In genomic region chr16:67173323-67173722, GRCh38 we compare ENCODE assay signal across 8 cellular contexts. TPM values are rescaled to one million over a fixed set of nuclear protein-coding genes. Genes with fewer than 3 reads are reported as not detected.
DNase-seq lines count a peak whose midpoint lies in the region; ATAC-seq and TF ChIP-seq lines count a peak whose summit lies in the region.

No MANE protein-coding gene starts in this region.

- H2AFZ ChIP-seq in KMS-11 (ENCODE audit: low read depth): peak overlapping the region; percentile 86

- peaks cover 41 to 45% of the 10 kb centered on the region in 2 donors for H3K4me1 Mint-ChIP-seq in natural killer cell treated with Interleukin-12 subunit alpha and Interleukin-12 subunit beta and Interleukin-15 and Interleukin-18, amount 100 ng/mL, for 72 hours (ENCODE audit: low read depth in 2 of 2)

- H3K79me2 ChIP-seq in KMS-11 (ENCODE audit: insufficient read depth, low read depth): no peaks in the 10 kb centered on the region

- no peaks in the 10 kb centered on the region for H3K9me3 Mint-ChIP-seq in natural killer cell treated with Interleukin-12 subunit alpha and Interleukin-12 subunit beta and Interleukin-15 and Interleukin-18, amount 100 ng/mL, for 72 hours

- H4K20me1 ChIP-seq in KMS-11 (ENCODE audit: insufficient read depth): no peaks in the 10 kb centered on the region

- CTCF ChIA-PET in AG04449 (lab: Yijun Ruan, JAX): interaction anchor here (0.9 to 10.1 kb wide), 7 partner anchors 11 to 219 kb away, joined by 3 to 110 read pairs (median 5); partner anchors contain the start of gene MATCAP1

- no peak for ATAC-seq in natural killer cell treated with Interleukin-12 subunit alpha and Interleukin-12 subunit beta and Interleukin-15 and Interleukin-18, amount 100 ng/mL, for 72 hours
- ATAC-seq in HG03045 (IDR thresholded peaks at IDR 0.05; ENCODE audit: unreplicated experiment): no peak

- peak overlapping the region; percentile 62 for H3K4me2 ChIP-seq in KMS-11

- H3K4me3 Mint-ChIP-seq in natural killer cell treated with Interleukin-12 subunit alpha and Interleukin-12 subunit beta and Interleukin-15 and Interleukin-18, amount 100 ng/mL, for 72 hours: peak overlapping the region; percentile 85

- POLR2A ChIA-PET in AG04449 (lab: Yijun Ruan, JAX): interaction anchor here (0.6 to 1.1 kb wide), 3 partner anchors 18 to 160 kb away, joined by 3 to 4 read pairs (median 3); partner anchors contain the start of gene B3GNT9

- H3K27ac ChIP-seq in KMS-11 (no peak overlapping the region), coronary artery (peak overlapping the region; percentile 92 to 99)

- H3K27me3 Mint-ChIP-seq in natural killer cell treated with Interleukin-12 subunit alpha and Interleukin-12 subunit beta and Interleukin-15 and Interleukin-18, amount 100 ng/mL, for 72 hours: peaks cover 31 to 32% of the 10 kb centered on the region in 2 donors

- H3K4me1 ChIP-seq in KMS-11 (ENCODE audit: low read depth, poor library complexity, severe bottlenecking): peaks cover 71% of the 10 kb centered on the region

- H3K27me3 ChIP-seq in KMS-11 (ENCODE audit: insufficient read depth, low read depth): no peaks in the 10 kb centered on the region

- DNase-seq in AG04449 (ENCODE audit: low read depth, low spot score) (no peak), coronary artery (ENCODE audit: low spot score) (no peak), islet precursor cell (no peak), retina (no peak), ecto neural progenitor cell (ENCODE audit: low spot score) (no peak)
- DNase-seq in natural killer cell treated with Interleukin-12 subunit alpha and Interleukin-12 subunit beta and Interleukin-15 and Interleukin-18, amount 100 ng/mL, for 72 hours (ENCODE audit: low spot score): no peak

- peak overlapping the region; percentile 57 to 81 for H3K27ac Mint-ChIP-seq in natural killer cell treated with Interleukin-12 subunit alpha and Interleukin-12 subunit beta and Interleukin-15 and Interleukin-18, amount 100 ng/mL, for 72 hours

- H3K36me3 ChIP-seq in KMS-11 (ENCODE audit: insufficient read depth): no peaks in the 10 kb centered on the region

- TF ChIP-seq CTCF in AG04449 (IDR thresholded peaks at IDR 0.05; ENCODE audit: insufficient read depth, low read length, missing control alignments): no peak
- TF ChIP-seq CTCF in KMS-11 (conservative IDR thresholded peaks at IDR 0.05; ENCODE audit: low read depth, low read length): no peak
- no peak for TF ChIP-seq CTCF in coronary artery (IDR thresholded peaks at IDR 0.05)

- peak overlapping the region; percentile 56 for H3K4me3 ChIP-seq in AG04449 (ENCODE audit: low read depth, low read length)
- H3K4me3 ChIP-seq in KMS-11 (IDR thresholded peaks at IDR 0.05; ENCODE audit: insufficient read depth, low read depth, low read length): no peak overlapping the region
- H3K4me3 ChIP-seq in coronary artery: peak overlapping the region; percentile 77

- no peak overlapping the region; the same call in 1 of the 2 replicates for H3K9ac ChIP-seq in KMS-11

- H3K36me3 Mint-ChIP-seq in natural killer cell treated with Interleukin-12 subunit alpha and Interleukin-12 subunit beta and Interleukin-15 and Interleukin-18, amount 100 ng/mL, for 72 hours: no peaks in the 10 kb centered on the region

RNA-seq across cellular contexts. Expression of gene NOL3, which starts 3.0 kb away (rescaled TPM):
- total RNA-seq in natural killer cell treated with Interleukin-12 subunit alpha and Interleukin-12 subunit beta and Interleukin-15 and Interleukin-18, amount 100 ng/mL, for 72 hours: 10 to 100 TPM; 10.5 to 20.1 TPM

RNA-seq across cellular contexts. Expression of gene HSF4, which starts 8.8 kb away (rescaled TPM):
- 10 to 100 TPM; 17.2 to 19.4 TPM for total RNA-seq in natural killer cell treated with Interleukin-12 subunit alpha and Interleukin-12 subunit beta and Interleukin-15 and Interleukin-18, amount 100 ng/mL, for 72 hours

RNA-seq across cellular contexts. Expression of gene MATCAP1, which starts 10.4 kb away (rescaled TPM):
- total RNA-seq in natural killer cell treated with Interleukin-12 subunit alpha and Interleukin-12 subunit beta and Interleukin-15 and Interleukin-18, amount 100 ng/mL, for 72 hours: 10 to 100 TPM; 33.2 to 33.8 TPM

RNA-seq across cellular contexts. Expression of gene FBXL8, which starts 13.6 kb away (rescaled TPM):
- 10 to 100 TPM; 15.3 to 16.8 TPM for total RNA-seq in natural killer cell treated with Interleukin-12 subunit alpha and Interleukin-12 subunit beta and Interleukin-15 and Interleukin-18, amount 100 ng/mL, for 72 hours

RNA-seq across cellular contexts. Expression of gene TRADD, which starts 13.6 kb away (rescaled TPM):
- 10 to 100 TPM; 38.5 to 51.2 TPM for total RNA-seq in natural killer cell treated with Interleukin-12 subunit alpha and Interleukin-12 subunit beta and Interleukin-15 and Interleukin-18, amount 100 ng/mL, for 72 hours
